Comparison of ENCODE assay signal across 1 cellular context in genomic region chr5:88269222-88269771, GRCh38.
TF ChIP-seq lines count a peak whose summit lies in the region.

No MANE protein-coding gene starts in this region.

TF ChIP-seq in H1, 55 proteins besides CTCF, POLR2A, EP300 and RAD21 (continued from another document):
- TF ChIP-seq CHD7 (IDR thresholded peaks at IDR 0.05; ENCODE audit: insufficient replicate concordance, low read length) (no peak), EGR1 (IDR thresholded peaks at IDR 0.05; ENCODE audit: borderline replicate concordance, low read depth, low read length) (no peak), ASH2L (IDR thresholded peaks at IDR 0.05; ENCODE audit: low read length) (no peak)
